ENCODE assay signal across 18 cellular contexts in genomic region chr6:16452348-16452747, GRCh38.
A peak's percentile ranks its signal among the peaks of the same experiment; 100 is the strongest.
DNase-seq lines count a peak whose midpoint lies in the region; ATAC-seq, FAIRE-seq and TF ChIP-seq lines count a peak whose summit lies in the region.
"Had no signal": no experiment of that assay in that cellular context is flagged by ENCODE, and none has a peak within 500 bp of the region (broad histone marks: within the 10 kb centered on the region; RNA-seq: fewer than 3 reads in every experiment).

No MANE protein-coding gene starts in this region.

- no peaks in the 10 kb centered on the region for H3K27me3 ChIP-seq in colonic mucosa

- intact Hi-C loops in activated CD4-positive, alpha-beta T cell treated with anti-CD3 and anti-CD28 coated beads for 36 hours (cut with DNase I, micrococcal nuclease): loop anchor here in 1 of 2 experiments (2.0 kb wide), 1 partner anchor 18 kb away; no protein-coding TSS in a partner anchor
- intact Hi-C loops in colonic mucosa (cut with DNase I): no loop called here

- peaks cover 9% of the 10 kb centered on the region for H3K36me3 Mint-ChIP-seq in activated CD4-positive, alpha-beta T cell treated with anti-CD3 and anti-CD28 coated beads for 36 hours (ENCODE audit: low read depth)
- H3K36me3 Mint-ChIP-seq in activated T-helper 17 cell treated with anti-CD3 and anti-CD28 coated beads, Interleukin-2, amount 50 U/mL, for 72 hours (ENCODE audit: low read depth): peaks cover 12% of the 10 kb centered on the region

- H3K4me1 Mint-ChIP-seq in activated CD4-positive, alpha-beta T cell treated with anti-CD3 and anti-CD28 coated beads for 36 hours: peaks cover 11% of the 10 kb centered on the region
- peaks cover 11% of the 10 kb centered on the region for H3K4me1 Mint-ChIP-seq in activated T-helper 17 cell treated with anti-CD3 and anti-CD28 coated beads, Interleukin-2, amount 50 U/mL, for 72 hours

- peak; percentile 47 for ATAC-seq in activated CD4-positive, alpha-beta T cell treated with anti-CD3 and anti-CD28 coated beads for 36 hours
- peak; percentile 55 for ATAC-seq in activated T-helper 17 cell treated with anti-CD3 and anti-CD28 coated beads, Interleukin-2, amount 50 U/mL, for 72 hours (replicated peaks)
- ATAC-seq in HG03108 (IDR thresholded peaks at IDR 0.05; ENCODE audit: unreplicated experiment): no peak
- ATAC-seq: A549 had no signal

- no peak overlapping the region for H3K9ac ChIP-seq in colonic mucosa (ENCODE audit: low read depth in 2 of 2, low read length in 2 of 2)

- peak; percentile 8 for FAIRE-seq in GM19239 (lab: Jason Lieb, UNC)
- FAIRE-seq: A549, H1 had no signal

- H3K27ac ChIP-seq in colonic mucosa: no peak overlapping the region
- H3K27ac ChIP-seq: 22Rv1, A549, C4-2B had no signal

- H3K4me1 ChIP-seq in colonic mucosa: no peaks in the 10 kb centered on the region

- H3K27me3 Mint-ChIP-seq in activated CD4-positive, alpha-beta T cell treated with anti-CD3 and anti-CD28 coated beads for 36 hours: no peaks in the 10 kb centered on the region
- no peaks in the 10 kb centered on the region for H3K27me3 Mint-ChIP-seq in activated T-helper 17 cell treated with anti-CD3 and anti-CD28 coated beads, Interleukin-2, amount 50 U/mL, for 72 hours
- H3K27me3 Mint-ChIP-seq: CD4-positive, alpha-beta T cell had no signal

- H3K4me3 Mint-ChIP-seq in activated CD4-positive, alpha-beta T cell treated with anti-CD3 and anti-CD28 coated beads for 36 hours: no peak overlapping the region
- no peak overlapping the region for H3K4me3 Mint-ChIP-seq in activated T-helper 17 cell treated with anti-CD3 and anti-CD28 coated beads, Interleukin-2, amount 50 U/mL, for 72 hours
- H3K4me3 Mint-ChIP-seq: CD4-positive, alpha-beta T cell; H9 had no signal

- no peaks in the 10 kb centered on the region for H3K9me3 ChIP-seq in colonic mucosa
- H3K9me3 ChIP-seq: A549 had no signal

- H3K4me3 ChIP-seq in colonic mucosa: no peak overlapping the region
- H3K4me3 ChIP-seq: A549 had no signal

- no peak for DNase-seq in activated CD4-positive, alpha-beta T cell treated with anti-CD3 and anti-CD28 coated beads for 36 hours
- DNase-seq in activated CD4-positive, alpha-beta T cell treated with anti-CD3 and anti-CD28 coated beads for 1 hour: no peak
- DNase-seq in GM19239 (ENCODE audit: insufficient read length, low spot score): no peak
- peak; percentile 63 for DNase-seq in putamen (ENCODE audit: low spot score)
- no peak for DNase-seq in colonic mucosa
- DNase-seq in effector CD8-positive, alpha-beta T cell (lab: John Stamatoyannopoulos, UW): no peak
- DNase-seq: AML-193; CD4-positive, alpha-beta T cell; DMS153; DMS79; GDM1; H9 had no signal

- H3K9me3 Mint-ChIP-seq in activated CD4-positive, alpha-beta T cell treated with anti-CD3 and anti-CD28 coated beads for 36 hours (ENCODE audit: low read depth): peaks cover 6% of the 10 kb centered on the region
- H3K9me3 Mint-ChIP-seq in activated T-helper 17 cell treated with anti-CD3 and anti-CD28 coated beads, Interleukin-2, amount 50 U/mL, for 72 hours: no peaks in the 10 kb centered on the region

- no peaks in the 10 kb centered on the region for H3K36me3 ChIP-seq in colonic mucosa

- POLR2A ChIA-PET in activated CD4-positive, alpha-beta T cell treated with anti-CD3 and anti-CD28 coated beads for 36 hours (lab: Charles Lee): no interaction called here

- CTCF ChIA-PET in activated CD4-positive, alpha-beta T cell treated with anti-CD3 and anti-CD28 coated beads for 36 hours (lab: Charles Lee): no interaction called here

- TF ChIP-seq CTCF in colonic mucosa (IDR thresholded peaks at IDR 0.05): no peak

- H3K27ac Mint-ChIP-seq in activated CD4-positive, alpha-beta T cell treated with anti-CD3 and anti-CD28 coated beads for 36 hours: no peak overlapping the region
- peak overlapping the region; percentile 57 for H3K27ac Mint-ChIP-seq in activated T-helper 17 cell treated with anti-CD3 and anti-CD28 coated beads, Interleukin-2, amount 50 U/mL, for 72 hours
- H3K27ac Mint-ChIP-seq: CD4-positive, alpha-beta T cell; H9 had no signal
